In genomic region chr6:107860144-107860543, GRCh38 we compare ENCODE assay signal across 2 cellular contexts. TPM values are rescaled to one million over a fixed set of nuclear protein-coding genes. Genes with fewer than 3 reads are reported as not detected.
"Had no signal": no experiment of that assay in that cellular context is flagged by ENCODE, and none has a peak within 500 bp of the region (broad histone marks: within the 10 kb centered on the region; RNA-seq: fewer than 3 reads in every experiment).

No MANE protein-coding gene starts in this region.

RNA-seq across cellular contexts. Expression of gene SCML4, which starts 36.0 kb away (rescaled TPM):
- total RNA-seq: M059J, PC-3 had no signal
